21 cellular contexts compared by ENCODE assay signal in genomic region chr3:7307410-7307809, GRCh38.
DNase-seq lines count a peak whose midpoint lies in the region; TF ChIP-seq lines count a peak whose summit lies in the region.
"Had no signal": no experiment of that assay in that cellular context is flagged by ENCODE, and none has a peak within 500 bp of the region (broad histone marks: within the 10 kb centered on the region; RNA-seq: fewer than 3 reads in every experiment).

No MANE protein-coding gene starts in this region.

- 100% methylated on average over 1 of the region's 2 CpGs; no CpG with 5 or more reads in 1 of the 2 experiments for WGBS in mesodermal cell (ENCODE audit: insufficient coverage in 2 of 2), 2 experiments

- H3K9me3 ChIP-seq in BE2C (no peaks in the 10 kb centered on the region), SK-N-MC (ENCODE audit: low read depth, low read length) (no peaks in the 10 kb centered on the region), mesodermal cell (ENCODE audit: control insufficient read depth, low read length) (peaks cover 5% of the 10 kb centered on the region)
- H3K9me3 ChIP-seq: gastrocnemius medialis had no signal

- H3K36me3 ChIP-seq in BE2C (no peaks in the 10 kb centered on the region), SK-N-MC (ENCODE audit: insufficient read depth, low read length) (no peaks in the 10 kb centered on the region), mesodermal cell (ENCODE audit: control insufficient read depth, insufficient read depth, low read length) (no peaks in the 10 kb centered on the region)
- H3K36me3 ChIP-seq: cardiac muscle cell, gastrocnemius medialis had no signal

- peak overlapping the region; percentile 70 for H3K27ac ChIP-seq in SK-N-MC
- H3K27ac ChIP-seq in mesodermal cell (ENCODE audit: low read depth, low read length, severe bottlenecking): peak overlapping the region; percentile 43
- H3K27ac ChIP-seq: cardiac muscle cell, gastrocnemius medialis, VCaP had no signal

- H3K27me3 ChIP-seq in BE2C: no peaks in the 10 kb centered on the region
- H3K27me3 ChIP-seq: cardiac muscle cell, gastrocnemius medialis had no signal

- H3K4me3 ChIP-seq in BE2C (ENCODE audit: low read depth, low read length): no peak overlapping the region
- H3K4me3 ChIP-seq in SK-N-MC: no peak overlapping the region
- H3K4me3 ChIP-seq in choroid plexus epithelial cell (ENCODE audit: low read depth, low read length): no peak overlapping the region
- no peak overlapping the region for H3K4me3 ChIP-seq in mesodermal cell (ENCODE audit: extremely low read depth, insufficient read depth, low read length, poor library complexity, severe bottlenecking)
- H3K4me3 ChIP-seq: cardiac muscle cell, gastrocnemius medialis, K562 had no signal

- TF ChIP-seq CTCF in BE2C (IDR thresholded peaks at IDR 0.05; ENCODE audit: low read depth, low read length): no peak
- TF ChIP-seq CTCF in choroid plexus epithelial cell (conservative IDR thresholded peaks at IDR 0.05; ENCODE audit: low read depth, low read length): no peak

- no peak overlapping the region for H3K9ac ChIP-seq in SK-N-MC (ENCODE audit: insufficient read length)

- intact Hi-C loops in posterior cingulate gyrus (cut with DNase I): no loop called here

- DNase-seq in BE2C: peak; percentile 4
- DNase-seq in SK-N-MC (ENCODE audit: low read depth, low spot score): peak; percentile 24
- peak; percentile 44 for DNase-seq in choroid plexus epithelial cell (ENCODE audit: low read depth)
- no peak for DNase-seq in posterior cingulate gyrus
- no peak for DNase-seq in stimulated activated CD4-positive, alpha-beta T cell treated with anti-CD3 and anti-CD28 coated beads, Interleukin-2, amount 100 ng/mL, for 48 hours
- no peak for DNase-seq in amniotic stem cell (lab: John Stamatoyannopoulos, UW)
- DNase-seq in AML-193 (lab: John Stamatoyannopoulos, UW): no peak
- DNase-seq: activated CD8-positive, alpha-beta memory T cell treated with anti-CD3 and anti-CD28 coated beads, Interleukin-2, amount 50 U/mL, for 4 hours; CD4-positive, CD25-positive, alpha-beta regulatory T cell; DMS153; erythroblast; gastrocnemius medialis; GOT3; left cardiac atrium; NCI-H2171; NCI-H526 treated with DMSO at 0.1 percent for 48 hours; T-cell had no signal

- H3K4me1 ChIP-seq in BE2C (peaks cover 3% of the 10 kb centered on the region), mesodermal cell (ENCODE audit: control insufficient read depth, insufficient read depth, low read length, poor library complexity, severe bottlenecking) (peaks cover 30% of the 10 kb centered on the region)
- H3K4me1 ChIP-seq: gastrocnemius medialis had no signal

Comparison
In these comparisons a context has a peak if more than half of its experiments do, and no peak if none do; other contexts are left out.
1. DNase-seq: peak in BE2C (single experiment), SK-N-MC (single experiment) and choroid plexus epithelial cell (single experiment); none in posterior cingulate gyrus (0 of 10), stimulated activated CD4-positive, alpha-beta T cell treated with anti-CD3 and anti-CD28 coated beads, Interleukin-2, amount 100 ng/mL, for 48 hours (0 of 2), amniotic stem cell (single experiment) and AML-193 (0 of 2).